ENCODE assay signal across 16 cellular contexts in genomic region chr4:105625214-105625613, GRCh38.
DNase-seq lines count a peak whose midpoint lies in the region; ATAC-seq, FAIRE-seq and TF ChIP-seq lines count a peak whose summit lies in the region.
"Had no signal": no experiment of that assay in that cellular context is flagged by ENCODE, and none has a peak within 500 bp of the region (broad histone marks: within the 10 kb centered on the region; RNA-seq: fewer than 3 reads in every experiment).

No MANE protein-coding gene starts in this region.

- H3K27ac ChIP-seq in KMS-11 (no peak overlapping the region), osteoblast (ENCODE audit: low read depth, low read length) (peak overlapping the region; percentile 42)
- H3K27ac ChIP-seq: 22Rv1 had no signal

- H4K20me1 ChIP-seq in KMS-11 (ENCODE audit: insufficient read depth) (no peaks in the 10 kb centered on the region), osteoblast (ENCODE audit: insufficient read depth, low read length) (no peaks in the 10 kb centered on the region)

- ATAC-seq in GM18498 (IDR thresholded peaks at IDR 0.05; ENCODE audit: unreplicated experiment) (peak; percentile 42), GM21529 (IDR thresholded peaks at IDR 0.05; ENCODE audit: unreplicated experiment) (no peak), HG02798 (IDR thresholded peaks at IDR 0.05; ENCODE audit: poor library complexity, unreplicated experiment) (no peak)
- no peak for ATAC-seq in activated CD4-positive, CD25-positive, alpha-beta regulatory T cell treated with anti-CD3 and anti-CD28 coated beads, Interleukin-2, amount 50 U/mL, for 24 hours
- ATAC-seq: CD8-positive, alpha-beta T cell; HCT116 had no signal

- H3K9ac ChIP-seq in KMS-11: no peak overlapping the region

- H2AFZ ChIP-seq in KMS-11 (ENCODE audit: low read depth) (0 out of 2 replicates have a peak overlapping the region, but pooled peaks have one; percentile 38), osteoblast (ENCODE audit: low read length) (no peak overlapping the region)

- TF ChIP-seq CTCF in KMS-11 (conservative IDR thresholded peaks at IDR 0.05; ENCODE audit: low read depth, low read length): no peak
- TF ChIP-seq CTCF in osteoblast (IDR thresholded peaks at IDR 0.05; ENCODE audit: extremely low read depth, low read depth, low read length): no peak

- H3K79me2 ChIP-seq in KMS-11 (ENCODE audit: insufficient read depth, low read depth) (no peaks in the 10 kb centered on the region), osteoblast (ENCODE audit: insufficient read depth, low read length) (no peaks in the 10 kb centered on the region)

- H3K4me2 ChIP-seq in KMS-11 (peak overlapping the region; percentile 14; the same call in 1 of the 2 replicates), osteoblast (ENCODE audit: insufficient read depth, low read length) (no peak overlapping the region)

- no peaks in the 10 kb centered on the region for H3K27me3 ChIP-seq in KMS-11 (ENCODE audit: insufficient read depth, low read depth)
- peaks cover 4% of the 10 kb centered on the region for H3K27me3 ChIP-seq in osteoblast (ENCODE audit: insufficient read depth, low read length)

- DNase-seq in osteoblast (ENCODE audit: insufficient read length, low spot score, missing footprints): no peak
- no peak for DNase-seq in activated CD4-positive, alpha-beta T cell treated with anti-CD3 and anti-CD28 coated beads for 1 hour
- DNase-seq: CD8-positive, alpha-beta T cell; COR-L47; DMS153; DMS79 treated with DMSO at 0.1 percent for 48 hours had no signal

- H3K36me3 ChIP-seq in KMS-11 (ENCODE audit: insufficient read depth): no peaks in the 10 kb centered on the region
- no peaks in the 10 kb centered on the region for H3K36me3 ChIP-seq in osteoblast (ENCODE audit: insufficient read depth, low read length)

- FAIRE-seq in endometrium (lab: Jason Lieb, UNC): peak; percentile 61
- FAIRE-seq: D721Med, G401.6 had no signal

- peaks cover 20% of the 10 kb centered on the region for H3K4me1 ChIP-seq in KMS-11 (ENCODE audit: low read depth, poor library complexity, severe bottlenecking)
- H3K4me1 ChIP-seq in osteoblast (ENCODE audit: insufficient read depth, low read length): peaks cover 34% of the 10 kb centered on the region

- H3K4me3 ChIP-seq in KMS-11 (IDR thresholded peaks at IDR 0.05; ENCODE audit: insufficient read depth, low read depth, low read length) (no peak overlapping the region), osteoblast (ENCODE audit: insufficient read depth, low read length) (no peak overlapping the region)

- no peaks in the 10 kb centered on the region for H3K9me3 ChIP-seq in osteoblast (ENCODE audit: low read depth, low read length)
